Comparison of ENCODE assay signal across 12 cellular contexts in genomic region chr2:207993141-207993763, GRCh38. TPM values are rescaled to one million over a fixed set of nuclear protein-coding genes. Genes with fewer than 3 reads are reported as not detected.
DNase-seq lines count a peak whose midpoint lies in the region; ATAC-seq and TF ChIP-seq lines count a peak whose summit lies in the region.
"Had no signal": no experiment of that assay in that cellular context is flagged by ENCODE, and none has a peak within 500 bp of the region (broad histone marks: within the 10 kb centered on the region; RNA-seq: fewer than 3 reads in every experiment).

No MANE protein-coding gene starts in this region.

- no peaks in the 10 kb centered on the region for H3K27me3 ChIP-seq in aorta (ENCODE audit: control insufficient read depth in 1 of 2, insufficient read depth in 2 of 2, low read length in 1 of 2)

- 77 to 84% methylated on average over 4 of the region's 4 CpGs for WGBS in aorta, 2 donors

- no peaks in the 10 kb centered on the region for H3K9me3 ChIP-seq in aorta (ENCODE audit: control insufficient read depth, low read length)

- peak; percentile 45 for DNase-seq in NOMO-1 treated with DMSO at 0.1 percent for 48 hours (lab: John Stamatoyannopoulos, UW; ENCODE audit: unreplicated experiment)
- no peak for DNase-seq in NOMO-1 treated with dmso at 0.1 percent for 144 hours (lab: John Stamatoyannopoulos, UW; ENCODE audit: unreplicated experiment)
- DNase-seq in skeletal muscle cell (ENCODE audit: low read depth), result peak; percentile 53
- DNase-seq in aorta, result no peak
- no peak for DNase-seq in superior temporal gyrus (ENCODE audit: extremely low spot score)
- DNase-seq in left colon, result no peak
- DNase-seq: activated naive CD4-positive, alpha-beta T cell treated with anti-CD3 and anti-CD28 coated beads, Interleukin-2, amount 50 U/mL, for 16 hours; H7; retina had no signal

- no peak overlapping the region for H3K27ac ChIP-seq in aorta (ENCODE audit: low read depth in 1 of 2, low read length in 2 of 2)

- peaks cover 5 to 7% of the 10 kb centered on the region in 2 donors for H3K4me1 ChIP-seq in aorta (ENCODE audit: control insufficient read depth in 1 of 2, insufficient read depth in 2 of 2, low read length in 2 of 2)

- intact Hi-C loops in aorta (cut with DNase I) (no loop called here), left colon (cut with DNase I, micrococcal nuclease) (no loop called here)

- H3K4me3 ChIP-seq in skeletal muscle cell (ENCODE audit: low read depth, low read length) (no peak overlapping the region), aorta (ENCODE audit: low read length in 2 of 2) (no peak overlapping the region)
- H3K4me3 ChIP-seq: K562 had no signal

- ATAC-seq in HG03103 (IDR thresholded peaks at IDR 0.05; ENCODE audit: low read depth, unreplicated experiment), result peak; percentile 68
- 0 out of 3 replicates have a peak, but pooled peaks have one; percentile 39 for ATAC-seq in SK-N-SH treated with all-trans-retinoic acid at 6 μM for 48 hours
- no peak for ATAC-seq in aorta (ENCODE audit: low FRiP score)
- no peak for ATAC-seq in left colon
- ATAC-seq: K562 had no signal

- no peaks in the 10 kb centered on the region for H3K36me3 ChIP-seq in aorta (ENCODE audit: control insufficient read depth in 1 of 2, insufficient read depth in 2 of 2, low read length in 1 of 2)

TF ChIP-seq in SK-N-SH treated with all-trans-retinoic acid at 6 μM for 48 hours, 23 proteins besides CTCF, POLR2A, EP300 and RAD21:
- TF ChIP-seq CSRNP3 (CRISPR knock-in tag; IDR thresholded peaks at IDR 0.05) (no peak), ZNF70 (CRISPR knock-in tag; IDR thresholded peaks at IDR 0.05) (no peak)

RNA-seq across cellular contexts. Expression of gene PLEKHM3, which starts 32.1 kb away (rescaled TPM):
- total RNA-seq in aorta (10 to 100 TPM; 12.4 to 18.9 TPM), left colon (10 to 100 TPM in 1 of 2 donors, 1 to 10 TPM in 1; 9.8 to 10.4 TPM)
- 1 to 10 TPM; 2.8 to 6.3 TPM for polyA plus RNA-seq in aorta

Comparison
In these comparisons a context has a peak if more than half of its experiments do, and no peak if none do; other contexts are left out.
1. DNase-seq: peak in NOMO-1 treated with DMSO at 0.1 percent for 48 hours (single experiment) and skeletal muscle cell (single experiment); none in NOMO-1 treated with dmso at 0.1 percent for 144 hours (single experiment), aorta (0 of 2), superior temporal gyrus (single experiment) and left colon (0 of 2).
2. ATAC-seq: peak in HG03103 (single experiment) and SK-N-SH treated with all-trans-retinoic acid at 6 μM for 48 hours (single experiment); none in aorta (single experiment) and left colon (single experiment).